ENCODE assay signal across 17 cellular contexts in genomic region chr22:24066872-24067271, GRCh38. TPM values are rescaled to one million over a fixed set of nuclear protein-coding genes. Genes with fewer than 3 reads are reported as not detected.
A peak's percentile ranks its signal among the peaks of the same experiment; 100 is the strongest.
DNase-seq lines count a peak whose midpoint lies in the region; ATAC-seq and TF ChIP-seq lines count a peak whose summit lies in the region.
"Had no signal": no experiment of that assay in that cellular context is flagged by ENCODE, and none has a peak within 500 bp of the region (broad histone marks: within the 10 kb centered on the region; RNA-seq: fewer than 3 reads in every experiment).

No MANE protein-coding gene starts in this region.

- H3K4me3 Mint-ChIP-seq in activated CD8-positive, alpha-beta memory T cell treated with anti-CD3 and anti-CD28 coated beads, Interleukin-2, amount 10 ng/mL, durations not matched to agents 7 days and 5 days = no peak overlapping the region
- no peak overlapping the region for H3K4me3 Mint-ChIP-seq in activated B cell treated with CpG ODN at 0.5 μM for 24 hours
- H3K4me3 Mint-ChIP-seq in stimulated activated naive B cell treated with anti-CD40 and anti-IgM and Interleukin-4, amounts not matched to agents 10 μg/mL and 1 μg/mL and 100 μg/mL, for 72 hours = no peak overlapping the region
- H3K4me3 Mint-ChIP-seq: CD4-positive, alpha-beta T cell had no signal

- H3K27me3 Mint-ChIP-seq in activated CD8-positive, alpha-beta memory T cell treated with anti-CD3 and anti-CD28 coated beads, Interleukin-2, amount 10 ng/mL, durations not matched to agents 7 days and 5 days = no peaks in the 10 kb centered on the region
- H3K27me3 Mint-ChIP-seq in activated B cell treated with CpG ODN at 0.5 μM for 24 hours = no peaks in the 10 kb centered on the region
- no peaks in the 10 kb centered on the region for H3K27me3 Mint-ChIP-seq in stimulated activated naive B cell treated with anti-CD40 and anti-IgM and Interleukin-4, amounts not matched to agents 10 μg/mL and 1 μg/mL and 100 μg/mL, for 72 hours
- H3K27me3 Mint-ChIP-seq: CD4-positive, alpha-beta T cell had no signal

- CTCF ChIA-PET in activated CD8-positive, alpha-beta memory T cell treated with anti-CD3 and anti-CD28 coated beads, Interleukin-2, amount 10 ng/mL, durations not matched to agents 7 days and 5 days (lab: Charles Lee) = no interaction called here
- CTCF ChIA-PET in activated B cell treated with CpG ODN at 0.5 μM for 24 hours (lab: Charles Lee) = no interaction called here

- peaks cover 15% of the 10 kb centered on the region for H3K4me1 Mint-ChIP-seq in activated CD8-positive, alpha-beta memory T cell treated with anti-CD3 and anti-CD28 coated beads, Interleukin-2, amount 10 ng/mL, durations not matched to agents 7 days and 5 days
- peaks cover 58% of the 10 kb centered on the region for H3K4me1 Mint-ChIP-seq in activated B cell treated with CpG ODN at 0.5 μM for 24 hours
- H3K4me1 Mint-ChIP-seq in stimulated activated naive B cell treated with anti-CD40 and anti-IgM and Interleukin-4, amounts not matched to agents 10 μg/mL and 1 μg/mL and 100 μg/mL, for 72 hours = peaks cover 49 to 61% of the 10 kb centered on the region in 2 donors

- no peak for DNase-seq in activated CD8-positive, alpha-beta memory T cell treated with anti-CD3 and anti-CD28 coated beads, Interleukin-2, amount 10 ng/mL, durations not matched to agents 7 days and 5 days
- no peak for DNase-seq in activated CD8-positive, alpha-beta memory T cell treated with anti-CD3 and anti-CD28 coated beads, Interleukin-2, amount 50 U/mL, for 4 hours
- DNase-seq in NCI-H1105 (lab: John Stamatoyannopoulos, UW) (peak; percentile 82), activated B cell treated with CpG ODN at 0.5 μM for 24 hours (no peak), erythroblast (lab: John Stamatoyannopoulos, UW) (no peak)
- peak; percentile 44 for DNase-seq in stimulated activated naive B cell treated with anti-CD40 and anti-IgM and Interleukin-4, amounts not matched to agents 10 μg/mL and 1 μg/mL and 100 μg/mL, for 72 hours
- DNase-seq: activated effector memory CD4-positive, alpha-beta T cell treated with anti-CD3 and anti-CD28 coated beads, Interleukin-2, amount 50 U/mL, for 16 hours; CD4-positive, alpha-beta T cell; GOT3; NCI-H1436 treated with DMSO at 0.1 percent for 48 hours; NCI-H526; stimulated activated CD4-positive, alpha-beta T cell treated with anti-CD3 and anti-CD28 coated beads, Interleukin-4, amount 100 ng/mL, for 4 hours; SW 1271; upper lobe of left lung had no signal

- H3K27ac Mint-ChIP-seq in activated CD8-positive, alpha-beta memory T cell treated with anti-CD3 and anti-CD28 coated beads, Interleukin-2, amount 10 ng/mL, durations not matched to agents 7 days and 5 days = peak overlapping the region; percentile 20
- H3K27ac Mint-ChIP-seq in activated B cell treated with CpG ODN at 0.5 μM for 24 hours = peak overlapping the region; percentile 3
- H3K27ac Mint-ChIP-seq in stimulated activated naive B cell treated with anti-CD40 and anti-IgM and Interleukin-4, amounts not matched to agents 10 μg/mL and 1 μg/mL and 100 μg/mL, for 72 hours = peak overlapping the region; percentile 42
- H3K27ac Mint-ChIP-seq: CD4-positive, alpha-beta T cell had no signal

- H3K9me3 Mint-ChIP-seq in activated CD8-positive, alpha-beta memory T cell treated with anti-CD3 and anti-CD28 coated beads, Interleukin-2, amount 10 ng/mL, durations not matched to agents 7 days and 5 days (ENCODE audit: low read depth) = no peaks in the 10 kb centered on the region
- no peaks in the 10 kb centered on the region for H3K9me3 Mint-ChIP-seq in activated B cell treated with CpG ODN at 0.5 μM for 24 hours
- H3K9me3 Mint-ChIP-seq in stimulated activated naive B cell treated with anti-CD40 and anti-IgM and Interleukin-4, amounts not matched to agents 10 μg/mL and 1 μg/mL and 100 μg/mL, for 72 hours = no peaks in the 10 kb centered on the region
- H3K9me3 Mint-ChIP-seq: CD4-positive, alpha-beta T cell had no signal

- POLR2A ChIA-PET in activated B cell treated with CpG ODN at 0.5 μM for 24 hours (lab: Charles Lee) = no interaction called here

- intact Hi-C loops in activated B cell treated with CpG ODN at 0.5 μM for 24 hours (cut with micrococcal nuclease) = no loop called here

- TF ChIP-seq CTCF in activated B cell treated with CpG ODN at 0.5 μM for 24 hours (IDR thresholded peaks at IDR 0.05) = no peak

- no peak for TF ChIP-seq POLR2A in erythroblast (IDR thresholded peaks at IDR 0.05; ENCODE audit: low read length)

- ATAC-seq in activated CD8-positive, alpha-beta memory T cell treated with anti-CD3 and anti-CD28 coated beads, Interleukin-2, amount 10 ng/mL, durations not matched to agents 7 days and 5 days = no peak
- ATAC-seq in activated B cell treated with CpG ODN at 0.5 μM for 24 hours (ENCODE audit: low read depth) (peak; percentile 50), HG02623 (IDR thresholded peaks at IDR 0.05; ENCODE audit: unreplicated experiment) (no peak), HG02884 (IDR thresholded peaks at IDR 0.05; ENCODE audit: unreplicated experiment) (no peak)
- ATAC-seq in stimulated activated naive B cell treated with anti-CD40 and anti-IgM and Interleukin-4, amounts not matched to agents 10 μg/mL and 1 μg/mL and 100 μg/mL, for 72 hours (replicated peaks) = peak; percentile 74 to 80
- ATAC-seq: A549 had no signal

- H3K36me3 Mint-ChIP-seq in activated CD8-positive, alpha-beta memory T cell treated with anti-CD3 and anti-CD28 coated beads, Interleukin-2, amount 10 ng/mL, durations not matched to agents 7 days and 5 days = peaks cover 53% of the 10 kb centered on the region
- H3K36me3 Mint-ChIP-seq in activated B cell treated with CpG ODN at 0.5 μM for 24 hours (ENCODE audit: low read depth) = peaks cover 65% of the 10 kb centered on the region
- peaks cover 50 to 78% of the 10 kb centered on the region in 2 donors for H3K36me3 Mint-ChIP-seq in stimulated activated naive B cell treated with anti-CD40 and anti-IgM and Interleukin-4, amounts not matched to agents 10 μg/mL and 1 μg/mL and 100 μg/mL, for 72 hours

RNA-seq across cellular contexts. Expression of gene CABIN1, which starts 55.8 kb away (rescaled TPM):
- 100 to 1,000 TPM in 1 of 2 experiments, 10 to 100 TPM in 1; 92.4 to 143 TPM for total RNA-seq in activated CD8-positive, alpha-beta memory T cell treated with anti-CD3 and anti-CD28 coated beads, Interleukin-2, amount 10 ng/mL, durations not matched to agents 7 days and 5 days
- total RNA-seq in activated B cell treated with CpG ODN at 0.5 μM for 24 hours = 56.9 and 65.4 TPM in 2 replicates

Comparison
In these comparisons a context has a peak if more than half of its experiments do, and no peak if none do; other contexts are left out.
1. ATAC-seq: peak in activated B cell treated with CpG ODN at 0.5 μM for 24 hours (single experiment) and stimulated activated naive B cell treated with anti-CD40 and anti-IgM and Interleukin-4, amounts not matched to agents 10 μg/mL and 1 μg/mL and 100 μg/mL, for 72 hours (2 of 2); none in activated CD8-positive, alpha-beta memory T cell treated with anti-CD3 and anti-CD28 coated beads, Interleukin-2, amount 10 ng/mL, durations not matched to agents 7 days and 5 days (single experiment), HG02623 (single experiment) and HG02884 (single experiment).
2. DNase-seq: peak in NCI-H1105 (single experiment) and stimulated activated naive B cell treated with anti-CD40 and anti-IgM and Interleukin-4, amounts not matched to agents 10 μg/mL and 1 μg/mL and 100 μg/mL, for 72 hours (single experiment); none in activated CD8-positive, alpha-beta memory T cell treated with anti-CD3 and anti-CD28 coated beads, Interleukin-2, amount 10 ng/mL, durations not matched to agents 7 days and 5 days (single experiment), activated CD8-positive, alpha-beta memory T cell treated with anti-CD3 and anti-CD28 coated beads, Interleukin-2, amount 50 U/mL, for 4 hours (single experiment), activated B cell treated with CpG ODN at 0.5 μM for 24 hours (single experiment) and erythroblast (0 of 2).
3. Peak in every context shown above with its lines, with median percentiles within 50 percentile points of each other: H3K27ac Mint-ChIP-seq.